In the genomic region with DNA sequence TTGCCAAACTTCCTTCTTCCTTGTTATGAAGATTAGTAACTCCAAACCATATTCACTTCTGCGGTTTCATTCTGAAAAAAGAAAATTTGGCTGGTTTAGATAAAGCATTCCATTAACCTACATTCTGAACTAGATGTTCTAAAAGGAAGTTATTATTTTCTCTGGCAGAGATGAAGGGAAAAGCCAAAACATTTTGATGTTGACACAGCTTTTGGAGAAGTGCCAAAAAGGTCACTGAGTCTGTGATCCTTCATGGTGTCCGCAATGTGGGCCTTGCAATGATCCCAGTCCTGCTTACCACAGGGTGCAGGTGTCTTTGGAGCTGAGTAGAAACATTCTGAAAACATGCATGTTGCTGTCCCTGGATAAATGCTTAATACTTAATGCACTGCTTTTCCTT, we compare ENCODE assay signal across 10 cellular contexts. TPM values are rescaled to one million over a fixed set of nuclear protein-coding genes. Genes with fewer than 3 reads are reported as not detected.
A peak's percentile ranks its signal among the peaks of the same experiment; 100 is the strongest.
DNase-seq lines count a peak whose midpoint lies in the region; ATAC-seq, FAIRE-seq and TF ChIP-seq lines count a peak whose summit lies in the region.
"Had no signal": no experiment of that assay in that cellular context is flagged by ENCODE, and none has a peak within 500 bp of the region (broad histone marks: within the 10 kb centered on the region; RNA-seq: fewer than 3 reads in every experiment).

No MANE protein-coding gene starts in this region.

- H3K79me2 ChIP-seq in H1 (ENCODE audit: control insufficient read depth in 1 of 2, insufficient read depth in 2 of 2, low read length in 2 of 2): no peaks in the 10 kb centered on the region

- no peak overlapping the region for H2AK5ac ChIP-seq in H1 (ENCODE audit: low read depth, low read length)

- no peak overlapping the region for H3K27ac Mint-ChIP-seq in activated T-helper 2 cell treated with anti-CD3 and anti-CD28 coated beads, Interferon-gamma antibody, Interleukin-2, Interleukin-4, amounts not matched to agents 10 μg/mL and 5 μg/mL and 100 μg/mL, durations not matched to agents 14 hours and 24 hours and 36 hours

- no peaks in the 10 kb centered on the region for H3K4me1 Mint-ChIP-seq in activated T-helper 2 cell treated with anti-CD3 and anti-CD28 coated beads, Interferon-gamma antibody, Interleukin-2, Interleukin-4, amounts not matched to agents 10 μg/mL and 5 μg/mL and 100 μg/mL, durations not matched to agents 14 hours and 24 hours and 36 hours (ENCODE audit: low read depth)

- no peak overlapping the region for H4K91ac ChIP-seq in H1 (replicated peaks; ENCODE audit: insufficient read length, low read length)

- no peak for TF ChIP-seq CTCF in H1 (IDR thresholded peaks at IDR 0.05; ENCODE audit: control extremely low read depth in 1 of 3, insufficient read depth in 1 of 3, low read depth in 1 of 3, low read length in 3 of 3)

- WGBS in H1 (ENCODE audit: extremely low coverage in 1 of 2, insufficient coverage in 1 of 2, insufficient read length in 1 of 2, insufficient replicate concordance in 2 of 2, low coverage in 1 of 2, low lambda C conversion rate in 2 of 2, missing lambda C conversion rate in 1 of 2), 2 experiments: 96% methylated on average over 2 of the region's 2 CpGs; no CpG with 5 or more reads in 1 of the 2 experiments

- no peak overlapping the region for H4K5ac ChIP-seq in H1 (ENCODE audit: insufficient read length, low read depth, low read length)

- H3K56ac ChIP-seq in H1 (replicated peaks; ENCODE audit: insufficient read length, low read depth, low read length): no peak overlapping the region

- TF ChIP-seq RAD21 in H1 (IDR thresholded peaks at IDR 0.05 in 1 of 2, conservative IDR thresholded peaks at IDR 0.05 in 1 of 2; ENCODE audit: low read depth in 2 of 2, low read length in 2 of 2): no peak

- FAIRE-seq in H1 (lab: Jason Lieb, UNC): no peak

- DNase-seq in DMS153 (lab: John Stamatoyannopoulos, UW) (peak; percentile 79), NCI-H510A (lab: John Stamatoyannopoulos, UW) (peak; percentile 76), H1 (ENCODE audit: low read depth in 1 of 2, low spot score in 2 of 2) (no peak), non-pigmented ciliary epithelial cell (ENCODE audit: low read depth) (peak; percentile 86), germinal center (ENCODE audit: low spot score) (no peak)
- DNase-seq in activated T-helper 2 cell treated with anti-CD3 and anti-CD28 coated beads, Interferon-gamma antibody, Interleukin-2, Interleukin-4, amounts not matched to agents 10 μg/mL and 5 μg/mL and 100 μg/mL, durations not matched to agents 14 hours and 24 hours and 36 hours (ENCODE audit: low spot score): no peak
- DNase-seq in stimulated activated CD4-positive, alpha-beta T cell treated with anti-CD3 and anti-CD28 coated beads, Interleukin-4, amount 100 ng/mL, for 4 hours: no peak
- DNase-seq: cerebellar nuclear complex, T-helper 1 cell had no signal

- no peak overlapping the region for H2BK5ac ChIP-seq in H1 (ENCODE audit: low read depth, low read length)

- H2BK15ac ChIP-seq in H1 (ENCODE audit: low read length): no peak overlapping the region

- no peak overlapping the region for H2BK120ac ChIP-seq in H1 (replicated peaks; ENCODE audit: low read depth, low read length)

- no peak overlapping the region for H4K8ac ChIP-seq in H1 (ENCODE audit: extremely low read depth, insufficient read depth, low read length)

- H3K4me3 ChIP-seq in H1 (ENCODE audit: extremely low read depth in 1 of 4, insufficient read depth in 2 of 4, low read depth in 3 of 4, low read length in 4 of 4): no peak overlapping the region

- ATAC-seq in HG03342 (IDR thresholded peaks at IDR 0.05; ENCODE audit: unreplicated experiment): no peak

- no peaks in the 10 kb centered on the region for H3K9me3 Mint-ChIP-seq in activated T-helper 2 cell treated with anti-CD3 and anti-CD28 coated beads, Interferon-gamma antibody, Interleukin-2, Interleukin-4, amounts not matched to agents 10 μg/mL and 5 μg/mL and 100 μg/mL, durations not matched to agents 14 hours and 24 hours and 36 hours

- no peaks in the 10 kb centered on the region for H3K9me3 ChIP-seq in H1 (ENCODE audit: insufficient read depth in 2 of 2, low read depth in 1 of 2, low read length in 1 of 2)

- no peak overlapping the region for H3K9ac ChIP-seq in H1 (replicated peaks in 1 of 4; ENCODE audit: extremely low read depth in 1 of 4, low read depth in 3 of 4, low read length in 3 of 4)

- no peak overlapping the region for H2BK12ac ChIP-seq in H1 (ENCODE audit: low read depth, low read length)

- no peaks in the 10 kb centered on the region for H3K36me3 Mint-ChIP-seq in activated T-helper 2 cell treated with anti-CD3 and anti-CD28 coated beads, Interferon-gamma antibody, Interleukin-2, Interleukin-4, amounts not matched to agents 10 μg/mL and 5 μg/mL and 100 μg/mL, durations not matched to agents 14 hours and 24 hours and 36 hours (ENCODE audit: low read depth)

- no peak overlapping the region for H3K14ac ChIP-seq in H1 (ENCODE audit: insufficient read length)

- no peaks in the 10 kb centered on the region for H3K27me3 ChIP-seq in H1 (replicated peaks in 1 of 4; ENCODE audit: control insufficient read depth in 3 of 4, extremely low read depth in 1 of 4, insufficient read depth in 3 of 4, low read length in 3 of 4)

- no peak overlapping the region for H3K27ac ChIP-seq in H1 (ENCODE audit: low read depth, low read length)

- H3K79me1 ChIP-seq in H1 (ENCODE audit: low read depth, low read length): no peaks in the 10 kb centered on the region

- H3K36me3 ChIP-seq in H1 (ENCODE audit: control insufficient read depth in 2 of 4, insufficient read depth in 4 of 4, low read length in 3 of 4): no peaks in the 10 kb centered on the region

- TF ChIP-seq EP300 in H1 (IDR thresholded peaks at IDR 0.05; ENCODE audit: borderline replicate concordance in 1 of 2, low read depth in 2 of 2, low read length in 2 of 2): no peak

- no peak overlapping the region for H3K18ac ChIP-seq in H1 (ENCODE audit: extremely low read depth, low read length)

- intact Hi-C loops in activated T-helper 2 cell treated with anti-CD3 and anti-CD28 coated beads, Interferon-gamma antibody, Interleukin-2, Interleukin-4, amounts not matched to agents 10 μg/mL and 5 μg/mL and 100 μg/mL, durations not matched to agents 14 hours and 24 hours and 36 hours (cut with micrococcal nuclease): no loop called here

- H3K4me3 Mint-ChIP-seq in activated T-helper 2 cell treated with anti-CD3 and anti-CD28 coated beads, Interferon-gamma antibody, Interleukin-2, Interleukin-4, amounts not matched to agents 10 μg/mL and 5 μg/mL and 100 μg/mL, durations not matched to agents 14 hours and 24 hours and 36 hours (ENCODE audit: low read depth): no peak overlapping the region

- H3K4me1 ChIP-seq in H1 (replicated peaks in 1 of 4; ENCODE audit: control insufficient read depth in 3 of 4, insufficient read depth in 4 of 4, low read length in 3 of 4): no peaks in the 10 kb centered on the region

- POLR2A ChIA-PET in H1 (lab: Charles Lee; ENCODE audit: partially characterized antibody): no interaction called here

- no peaks in the 10 kb centered on the region for H3K23me2 ChIP-seq in H1 (ENCODE audit: low read depth, low read length)

- no peak overlapping the region for H2AFZ ChIP-seq in H1 (ENCODE audit: low read length)

- no peaks in the 10 kb centered on the region for H3K27me3 Mint-ChIP-seq in activated T-helper 2 cell treated with anti-CD3 and anti-CD28 coated beads, Interferon-gamma antibody, Interleukin-2, Interleukin-4, amounts not matched to agents 10 μg/mL and 5 μg/mL and 100 μg/mL, durations not matched to agents 14 hours and 24 hours and 36 hours (ENCODE audit: low read depth)

- CTCF ChIA-PET in H1 (lab: Charles Lee; ENCODE audit: partially characterized antibody): interaction anchor here (1.4 kb wide), 1 partner anchor 16 kb away, joined by 3 read pairs; no protein-coding TSS in a partner anchor

- no peak for TF ChIP-seq POLR2A in H1 (IDR thresholded peaks at IDR 0.05; ENCODE audit: control extremely low read depth in 1 of 2, low read depth in 2 of 2, low read length in 2 of 2)

- no peak overlapping the region for H2BK20ac ChIP-seq in H1 (ENCODE audit: low read length)

- no peaks in the 10 kb centered on the region for H4K20me1 ChIP-seq in H1 (replicated peaks in 1 of 2; ENCODE audit: control insufficient read depth in 1 of 2, insufficient read depth in 2 of 2, low read length in 2 of 2)

- no peak overlapping the region for H3K23ac ChIP-seq in H1 (ENCODE audit: insufficient read length)

- peak overlapping the region; percentile 38 for H3K4ac ChIP-seq in H1 (replicated peaks; ENCODE audit: insufficient read length, low read depth, low read length)

- H3K4me2 ChIP-seq in H1 (ENCODE audit: insufficient read depth in 1 of 2, low read depth in 2 of 2, low read length in 2 of 2): no peak overlapping the region

TF ChIP-seq in H1, 55 proteins besides CTCF, POLR2A, EP300 and RAD21:
- TF ChIP-seq CHD1 (IDR thresholded peaks at IDR 0.05; ENCODE audit: low read depth, low read length) (no peak), BCL11A (IDR thresholded peaks at IDR 0.05; ENCODE audit: low read depth in 2 of 2, low read length in 2 of 2) (no peak)

RNA-seq across cellular contexts. Expression of gene CXCL8, which starts 36.0 kb away (rescaled TPM):
- total RNA-seq in H1 (2021; fragmentation: NEBNext Ultra II Directional; extraction: Animal tissue kit (Norgen Biotek cat#: 25700)): not detected in 2 replicates
- not detected in 2 replicates for polyA plus RNA-seq in H1 (2011; rRNA removed)
- polyA plus RNA-seq in H1 (2011; cell fraction: cytosol; rRNA removed): not detected
- polyA plus RNA-seq in H1 (2011; cell fraction: nucleus; rRNA removed): not detected
- polyA plus RNA-seq in H1 (2012, experiment 1 of 2): not detected in 4 replicates
- polyA plus RNA-seq in H1 (2012, experiment 2 of 2): not detected
- 0.16 TPM for polyA plus RNA-seq in H1 (2013, experiment 1 of 2)
- polyA plus RNA-seq in H1 (2013, experiment 2 of 2): not detected
- polyA minus RNA-seq in H1 (2011; rRNA and poly(A)+ RNA removed): not detected in 2 replicates
- not detected for polyA minus RNA-seq in H1 (2011; cell fraction: cytosol; rRNA and poly(A)+ RNA removed)
- polyA minus RNA-seq in H1 (2011; cell fraction: nucleus; rRNA and poly(A)+ RNA removed): not detected
- 19.6 and 21.6 TPM in 2 replicates for total RNA-seq in activated T-helper 2 cell treated with anti-CD3 and anti-CD28 coated beads, Interferon-gamma antibody, Interleukin-2, Interleukin-4, amounts not matched to agents 10 μg/mL and 5 μg/mL and 100 μg/mL, durations not matched to agents 14 hours and 24 hours and 36 hours

Comparison
In these comparisons a context has a peak if more than half of its experiments do, and no peak if none do; other contexts are left out.
1. DNase-seq: peak in DMS153 (single experiment), NCI-H510A (single experiment) and non-pigmented ciliary epithelial cell (single experiment); none in H1 (0 of 2), activated T-helper 2 cell treated with anti-CD3 and anti-CD28 coated beads, Interferon-gamma antibody, Interleukin-2, Interleukin-4, amounts not matched to agents 10 μg/mL and 5 μg/mL and 100 μg/mL, durations not matched to agents 14 hours and 24 hours and 36 hours (single experiment), germinal center (single experiment) and stimulated activated CD4-positive, alpha-beta T cell treated with anti-CD3 and anti-CD28 coated beads, Interleukin-4, amount 100 ng/mL, for 4 hours (0 of 2).
2. RNA of gene CXCL8, which starts 36.0 kb away (total RNA-seq): 19.6 to 21.6 TPM in activated T-helper 2 cell treated with anti-CD3 and anti-CD28 coated beads, Interferon-gamma antibody, Interleukin-2, Interleukin-4, amounts not matched to agents 10 μg/mL and 5 μg/mL and 100 μg/mL, durations not matched to agents 14 hours and 24 hours and 36 hours; not detected in H1; every median in the first group is over 10 times any median in the second.